Comparison of ENCODE assay signal across 9 cellular contexts in the genomic region with DNA sequence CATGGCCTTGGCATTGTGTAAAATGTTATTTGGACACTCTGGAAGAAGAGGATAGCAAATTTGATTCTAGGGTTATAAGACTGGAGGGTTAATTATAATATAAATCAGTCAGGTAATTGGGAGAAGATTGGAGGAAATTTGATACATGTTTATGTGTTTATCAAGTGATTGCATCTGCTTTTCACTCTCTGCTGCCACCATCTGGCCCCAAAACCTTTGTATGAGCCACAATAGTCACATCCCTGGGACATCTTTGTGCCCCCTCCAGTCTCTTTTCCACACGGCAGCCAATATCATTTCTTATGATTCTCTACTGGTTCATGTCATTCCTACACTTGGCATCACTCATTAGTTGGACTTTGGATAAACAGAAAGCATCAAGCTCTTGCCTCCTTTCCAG.
A peak's percentile ranks its signal among the peaks of the same experiment; 100 is the strongest.
DNase-seq lines count a peak whose midpoint lies in the region; ATAC-seq, FAIRE-seq and TF ChIP-seq lines count a peak whose summit lies in the region.
"Had no signal": no experiment of that assay in that cellular context is flagged by ENCODE, and none has a peak within 500 bp of the region (broad histone marks: within the 10 kb centered on the region; RNA-seq: fewer than 3 reads in every experiment).

No MANE protein-coding gene starts in this region.

- H3K9me3 Mint-ChIP-seq in stimulated activated naive CD8-positive, alpha-beta T cell treated with anti-CD3 and anti-CD28 coated beads, Interleukin-15, amount 100 ng/mL, for 72 hours = no peaks in the 10 kb centered on the region

- H3K4me3 ChIP-seq in WERI-Rb-1 (ENCODE audit: low read depth, low read length) = no peak overlapping the region
- H3K4me3 ChIP-seq: transverse colon had no signal

- peak; percentile 19 for DNase-seq in stimulated activated naive CD8-positive, alpha-beta T cell treated with anti-CD3 and anti-CD28 coated beads, Interleukin-15, Interleukin-2, amounts not matched to agents 100 U/mL and 50 U/mL, for 24 hours
- no peak for DNase-seq in stimulated activated naive CD8-positive, alpha-beta T cell treated with anti-CD3 and anti-CD28 coated beads, Interleukin-15, amount 100 ng/mL, for 72 hours
- DNase-seq in WERI-Rb-1 (peak; percentile 51), iPS DF 19.7 (ENCODE audit: low read depth, low spot score) (peak; percentile 7), urothelium cell line (ENCODE audit: low spot score) (peak; percentile 12), omental fat pad (ENCODE audit: low spot score) (no peak), COLO829 (ENCODE audit: low spot score) (no peak)
- DNase-seq: transverse colon had no signal

- H3K4me1 Mint-ChIP-seq in stimulated activated naive CD8-positive, alpha-beta T cell treated with anti-CD3 and anti-CD28 coated beads, Interleukin-15, amount 100 ng/mL, for 72 hours = no peaks in the 10 kb centered on the region

- H3K9me3 ChIP-seq in WERI-Rb-1 (ENCODE audit: severe bottlenecking) = no peaks in the 10 kb centered on the region
- H3K9me3 ChIP-seq: transverse colon had no signal

- FAIRE-seq in urothelium cell line (lab: Jason Lieb, UNC) = no peak

- no peak overlapping the region for H3K27ac ChIP-seq in WERI-Rb-1
- H3K27ac ChIP-seq: transverse colon had no signal

- no peaks in the 10 kb centered on the region for H3K27me3 ChIP-seq in WERI-Rb-1 (ENCODE audit: insufficient read depth, low read depth, severe bottlenecking)
- H3K27me3 ChIP-seq: transverse colon had no signal

- peak; percentile 60 for TF ChIP-seq CTCF in WERI-Rb-1 (IDR thresholded peaks at IDR 0.05; ENCODE audit: low read depth, low read length)
- no peak for TF ChIP-seq CTCF in omental fat pad (IDR thresholded peaks at IDR 0.05)

- H3K4me3 Mint-ChIP-seq in stimulated activated naive CD8-positive, alpha-beta T cell treated with anti-CD3 and anti-CD28 coated beads, Interleukin-15, amount 100 ng/mL, for 72 hours = no peak overlapping the region

- no peaks in the 10 kb centered on the region for H3K36me3 ChIP-seq in WERI-Rb-1
- H3K36me3 ChIP-seq: transverse colon had no signal

- no peak overlapping the region for H3K27ac Mint-ChIP-seq in stimulated activated naive CD8-positive, alpha-beta T cell treated with anti-CD3 and anti-CD28 coated beads, Interleukin-15, amount 100 ng/mL, for 72 hours

- no peaks in the 10 kb centered on the region for H3K27me3 Mint-ChIP-seq in stimulated activated naive CD8-positive, alpha-beta T cell treated with anti-CD3 and anti-CD28 coated beads, Interleukin-15, amount 100 ng/mL, for 72 hours

- no peak for ATAC-seq in stimulated activated naive CD8-positive, alpha-beta T cell treated with anti-CD3 and anti-CD28 coated beads, Interleukin-15, Interleukin-2, amounts not matched to agents 100 U/mL and 50 U/mL, for 24 hours
- ATAC-seq in stimulated activated naive CD8-positive, alpha-beta T cell treated with anti-CD3 and anti-CD28 coated beads, Interleukin-15, amount 100 ng/mL, for 72 hours = no peak
- no peak for ATAC-seq in omental fat pad (ENCODE audit: low FRiP score)
- no peak for ATAC-seq in HG02870 (IDR thresholded peaks at IDR 0.05; ENCODE audit: unreplicated experiment)

Comparison
In these comparisons a context has a peak if more than half of its experiments do, and no peak if none do; other contexts are left out.
1. DNase-seq: peak in stimulated activated naive CD8-positive, alpha-beta T cell treated with anti-CD3 and anti-CD28 coated beads, Interleukin-15, Interleukin-2, amounts not matched to agents 100 U/mL and 50 U/mL, for 24 hours (single experiment), WERI-Rb-1 (single experiment), iPS DF 19.7 (single experiment) and urothelium cell line (single experiment); none in stimulated activated naive CD8-positive, alpha-beta T cell treated with anti-CD3 and anti-CD28 coated beads, Interleukin-15, amount 100 ng/mL, for 72 hours (0 of 2), omental fat pad (single experiment) and COLO829 (single experiment).